In the genomic region with DNA sequence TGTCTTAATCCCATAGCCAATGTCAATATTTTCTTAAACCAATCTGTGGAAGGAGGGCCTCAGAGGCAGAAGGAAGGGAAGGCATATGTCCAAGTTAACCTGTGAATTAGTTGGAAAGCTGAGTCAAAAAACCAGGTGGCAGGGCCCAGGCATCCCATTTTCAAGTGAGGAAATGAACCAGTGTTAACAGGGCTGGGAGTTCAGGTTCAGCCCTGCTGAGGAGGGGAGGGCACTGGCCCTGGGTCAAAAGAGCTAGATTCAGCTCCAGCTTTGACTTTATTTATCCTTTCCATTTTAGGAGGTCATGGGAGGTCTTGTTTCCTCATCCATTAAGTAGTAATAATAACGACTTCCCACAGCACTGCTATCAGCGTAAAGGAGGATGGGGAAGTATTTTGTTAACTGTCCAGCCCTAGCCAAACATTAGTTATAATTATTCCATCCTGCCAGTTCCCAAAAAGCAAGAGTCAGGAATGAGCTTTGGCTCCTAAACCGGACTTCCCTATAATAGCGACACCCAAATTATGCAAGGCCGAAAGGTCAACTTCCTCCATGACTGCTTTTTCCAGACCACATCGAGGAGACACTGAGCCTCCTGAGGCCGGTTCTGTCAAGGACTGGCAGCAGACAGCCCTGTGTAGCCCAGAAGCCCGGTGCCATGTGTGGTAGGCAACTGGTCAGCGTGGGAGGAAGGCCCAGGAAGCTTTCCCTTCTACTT, we compare ENCODE assay signal across 21 cellular contexts. TPM values are rescaled to one million over a fixed set of nuclear protein-coding genes. Genes with fewer than 3 reads are reported as not detected.
DNase-seq lines count a peak whose midpoint lies in the region; ATAC-seq and TF ChIP-seq lines count a peak whose summit lies in the region.
"Had no signal": no experiment of that assay in that cellular context is flagged by ENCODE, and none has a peak within 500 bp of the region (broad histone marks: within the 10 kb centered on the region; RNA-seq: fewer than 3 reads in every experiment).

No MANE protein-coding gene starts in this region.

- no peaks in the 10 kb centered on the region for H3K36me3 ChIP-seq in adipocyte (ENCODE audit: control insufficient read depth, insufficient read depth, low read length, severe bottlenecking)
- peaks cover 19% of the 10 kb centered on the region for H3K36me3 ChIP-seq in left ventricle myocardium inferior
- H3K36me3 ChIP-seq in mesendoderm (ENCODE audit: control insufficient read depth, insufficient read depth, low read length) = no peaks in the 10 kb centered on the region
- H3K36me3 ChIP-seq: neural progenitor cell, tibial nerve had no signal

- no peak overlapping the region for H3K18ac ChIP-seq in mesendoderm (ENCODE audit: low read length)

- intact Hi-C loops in left ventricle myocardium inferior (cut with micrococcal nuclease) = no loop called here
- intact Hi-C loops in posterior vena cava (cut with DNase I) = no loop called here

- H3K4me2 ChIP-seq in mesendoderm (ENCODE audit: low read length) = no peak overlapping the region
- H3K4me2 ChIP-seq: neural progenitor cell had no signal

- peak overlapping the region; percentile 30 for H3K4me3 ChIP-seq in adipocyte (ENCODE audit: low read length)
- peak overlapping the region; percentile 71 for H3K4me3 ChIP-seq in left ventricle myocardium inferior
- H3K4me3 ChIP-seq in mesendoderm (ENCODE audit: low read length) = no peak overlapping the region
- H3K4me3 ChIP-seq: mucosa of descending colon, neural progenitor cell, tibial nerve had no signal

- H3K79me1 ChIP-seq in mesendoderm (ENCODE audit: low read length) = no peaks in the 10 kb centered on the region

- no peak overlapping the region for H3K4ac ChIP-seq in mesendoderm (ENCODE audit: low read depth, low read length)

- H3K9ac ChIP-seq in adipocyte (ENCODE audit: low read length) (peak overlapping the region; percentile 9), mesendoderm (ENCODE audit: low read length) (no peak overlapping the region)
- H3K9ac ChIP-seq: neural progenitor cell had no signal

- TF ChIP-seq CTCF in C4-2B (conservative IDR thresholded peaks at IDR 0.05) = no peak
- no peak for TF ChIP-seq CTCF in left ventricle myocardium inferior (IDR thresholded peaks at IDR 0.05; ENCODE audit: borderline replicate concordance)

- DNase-seq in adipocyte (ENCODE audit: low read depth) (no peak), left ventricle myocardium inferior (no peak), posterior vena cava (ENCODE audit: low spot score) (peak; percentile 88), DMS114 treated with DMSO at 0.1 percent for 48 hours (lab: John Stamatoyannopoulos, UW; ENCODE audit: unreplicated experiment) (no peak), mesendoderm (no peak)
- DNase-seq: CD8-positive, alpha-beta memory T cell; effector CD4-positive, alpha-beta T cell; kidney; MM.1S; NCI-H2081; NCI-H524; SIG-M5; stimulated activated naive CD4-positive, alpha-beta T cell had no signal

- H3K56ac ChIP-seq in mesendoderm (ENCODE audit: low read length) = no peak overlapping the region

- WGBS in mesendoderm (ENCODE audit: extremely low coverage, insufficient coverage, low lambda C conversion rate) = no CpG with 5 or more reads among the region's 9 CpGs

- no peaks in the 10 kb centered on the region for H3K27me3 ChIP-seq in adipocyte (replicated peaks; ENCODE audit: control insufficient read depth, insufficient read depth, low read length)
- H3K27me3 ChIP-seq in left ventricle myocardium inferior (ENCODE audit: low read depth) = no peaks in the 10 kb centered on the region
- no peaks in the 10 kb centered on the region for H3K27me3 ChIP-seq in mesendoderm (ENCODE audit: insufficient read depth, low read length, poor library complexity)
- H3K27me3 ChIP-seq: tibial nerve had no signal

- no peaks in the 10 kb centered on the region for H3K79me2 ChIP-seq in mesendoderm (ENCODE audit: control insufficient read depth, insufficient read depth, low read length)

- no peak overlapping the region for H4K5ac ChIP-seq in mesendoderm (ENCODE audit: low read length)

- no peak overlapping the region for H2BK120ac ChIP-seq in mesendoderm (ENCODE audit: low read depth, low read length)

- no peak overlapping the region for H2BK15ac ChIP-seq in mesendoderm (replicated peaks; ENCODE audit: low read depth)

- H4K8ac ChIP-seq in mesendoderm (ENCODE audit: low read depth, low read length) = no peak overlapping the region

- no peak overlapping the region for H2AK5ac ChIP-seq in mesendoderm (ENCODE audit: low read length)

- no peaks in the 10 kb centered on the region for H3K9me3 ChIP-seq in adipocyte (ENCODE audit: control insufficient read depth, low read length)
- H3K9me3 ChIP-seq in left ventricle myocardium inferior (replicated peaks) = no peaks in the 10 kb centered on the region
- H3K9me3 ChIP-seq: mucosa of descending colon, tibial nerve had no signal

- no peak overlapping the region for H3K23ac ChIP-seq in mesendoderm (ENCODE audit: low read length)

- H3K27ac ChIP-seq in C4-2B (peak overlapping the region; percentile 74), left ventricle myocardium inferior (replicated peaks) (peak overlapping the region; percentile 88), mesendoderm (ENCODE audit: low read depth, low read length) (no peak overlapping the region)
- H3K27ac ChIP-seq: neural progenitor cell, tibial nerve had no signal

- H2BK5ac ChIP-seq in mesendoderm (ENCODE audit: low read length) = no peak overlapping the region

- H3K4me1 ChIP-seq in adipocyte (ENCODE audit: control insufficient read depth, insufficient read depth, low read length) (peaks cover 72% of the 10 kb centered on the region), left ventricle myocardium inferior (peaks cover 61% of the 10 kb centered on the region), mesendoderm (ENCODE audit: control insufficient read depth, low read depth, low read length) (no peaks in the 10 kb centered on the region)

- no peak for ATAC-seq in HG02981 (IDR thresholded peaks at IDR 0.05; ENCODE audit: unreplicated experiment)
- ATAC-seq in HG03432 (IDR thresholded peaks at IDR 0.05; ENCODE audit: unreplicated experiment) = no peak
- ATAC-seq: activated CD4-positive, CD25-positive, alpha-beta regulatory T cell treated with anti-CD3 and anti-CD28 coated beads, Interleukin-2, amount 50 U/mL, for 24 hours; mucosa of descending colon had no signal

RNA-seq across cellular contexts. Expression of gene MASP1, which starts 3.2 kb away (rescaled TPM):
- total RNA-seq in left ventricle myocardium inferior = 214 TPM
- total RNA-seq in posterior vena cava = 10 to 100 TPM; 13.9 to 21.1 TPM
- 0.51 TPM for polyA plus RNA-seq in mesendoderm (2013, experiment 1 of 2)
- polyA plus RNA-seq in mesendoderm (2013, experiment 2 of 2) = 0.45 TPM
- total RNA-seq: activated CD8-positive, alpha-beta memory T cell treated with anti-CD3 and anti-CD28 coated beads for 36 hours; CD8-positive, alpha-beta memory T cell had no signal
- polyA plus RNA-seq: CD8-positive, alpha-beta memory T cell had no signal
